ENCODE assay signal across 9 cellular contexts in the genomic region with DNA sequence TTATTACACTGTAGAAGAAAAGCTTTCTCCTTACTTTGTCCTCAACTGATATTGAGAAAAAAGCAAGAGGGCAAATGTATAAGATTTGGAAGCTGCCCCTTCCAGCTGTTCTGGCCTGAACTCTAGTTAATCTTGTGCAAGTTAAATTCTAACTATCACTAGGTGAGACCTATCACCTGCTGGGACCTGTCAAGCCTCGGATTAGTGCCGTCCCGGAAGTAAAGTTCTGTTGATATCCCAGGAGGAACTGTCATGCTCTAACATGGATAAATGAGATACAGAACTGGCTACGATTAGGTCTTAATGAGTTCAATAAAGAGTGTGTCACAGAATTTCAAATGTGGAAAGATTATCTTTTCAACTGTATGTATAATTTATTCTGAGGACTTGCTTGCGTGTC. TPM values are rescaled to one million over a fixed set of nuclear protein-coding genes. Genes with fewer than 3 reads are reported as not detected.
A peak's percentile ranks its signal among the peaks of the same experiment; 100 is the strongest.
DNase-seq lines count a peak whose midpoint lies in the region; ATAC-seq and TF ChIP-seq lines count a peak whose summit lies in the region.
"Had no signal": no experiment of that assay in that cellular context is flagged by ENCODE, and none has a peak within 500 bp of the region (broad histone marks: within the 10 kb centered on the region; RNA-seq: fewer than 3 reads in every experiment).

No MANE protein-coding gene starts in this region.

- WGBS in heart right ventricle, 2 donors, result 47 to 50% methylated on average over 5 of the region's 5 CpGs
- WGBS in mesodermal cell (ENCODE audit: insufficient coverage in 2 of 2), 2 experiments, result 75 to 81% methylated on average over 3 to 4 of the region's 5 CpGs

- H3K9me3 ChIP-seq in heart right ventricle, result no peaks in the 10 kb centered on the region
- H3K9me3 ChIP-seq in colonic mucosa, result no peaks in the 10 kb centered on the region
- no peaks in the 10 kb centered on the region for H3K9me3 ChIP-seq in mesodermal cell (ENCODE audit: control insufficient read depth, low read length)
- no peaks in the 10 kb centered on the region for H3K9me3 ChIP-seq in uterus
- H3K9me3 ChIP-seq: adrenal gland had no signal

- TF ChIP-seq CTCF in heart right ventricle (IDR thresholded peaks at IDR 0.05), result no peak
- no peak for TF ChIP-seq CTCF in colonic mucosa (IDR thresholded peaks at IDR 0.05)
- TF ChIP-seq CTCF in uterus (IDR thresholded peaks at IDR 0.05), result no peak

- no peaks in the 10 kb centered on the region for H3K36me3 ChIP-seq in heart right ventricle
- no peaks in the 10 kb centered on the region for H3K36me3 ChIP-seq in colonic mucosa
- H3K36me3 ChIP-seq in mesodermal cell (ENCODE audit: control insufficient read depth, insufficient read depth, low read length), result no peaks in the 10 kb centered on the region
- H3K36me3 ChIP-seq in uterus, result no peaks in the 10 kb centered on the region
- H3K36me3 ChIP-seq: adrenal gland had no signal

- peak overlapping the region; percentile 45 to 84 (median 66) for H3K4me3 ChIP-seq in heart right ventricle
- peak overlapping the region; percentile 84 for H3K4me3 ChIP-seq in colonic mucosa
- peak overlapping the region; percentile 88 for H3K4me3 ChIP-seq in mesodermal cell (ENCODE audit: extremely low read depth, insufficient read depth, low read length, poor library complexity, severe bottlenecking)
- H3K4me3 ChIP-seq in uterus, result peak overlapping the region; percentile 47 to 69

- DNase-seq in heart right ventricle (no peak), Right ventricle myocardium inferior (ENCODE audit: missing footprints) (no peak), colonic mucosa (no peak), uterus (no peak), NCI-H510A treated with DMSO at 0.1 percent for 48 hours (lab: John Stamatoyannopoulos, UW) (no peak), H4 (ENCODE audit: low spot score) (no peak), occipital lobe (lab: John Stamatoyannopoulos, UW) (no peak)

- H3K27ac ChIP-seq in heart right ventricle, result peak overlapping the region in 6 of 10 donors; percentile 75 to 92 (median 80)
- peak overlapping the region; percentile 80 for H3K27ac ChIP-seq in colonic mucosa
- no peak overlapping the region for H3K27ac ChIP-seq in mesodermal cell (ENCODE audit: low read depth, low read length, severe bottlenecking)
- H3K27ac ChIP-seq in uterus, result peak overlapping the region; percentile 78 to 86

- ATAC-seq in heart right ventricle, result no peak
- ATAC-seq in Right ventricle myocardium inferior, result no peak

- H3K9ac ChIP-seq in colonic mucosa (ENCODE audit: low read depth in 2 of 2, low read length in 2 of 2), result peak overlapping the region; percentile 76 to 92

- intact Hi-C loops in heart right ventricle (cut with DNase I), result loop anchor here in 1 of 10 donors (5.0 kb wide), 1 partner anchor 517 kb away; no protein-coding TSS in a partner anchor
- intact Hi-C loops in Right ventricle myocardium inferior (cut with DNase I), result loop anchor here (10.0 kb wide), 1 partner anchor 529 kb away; the partner anchor contains the start of gene CYREN
- intact Hi-C loops in colonic mucosa (cut with DNase I), result no loop called here
- intact Hi-C loops in uterus (cut with DNase I; ENCODE audit: low total_unique reads), result no loop called here

- no peak for TF ChIP-seq POLR2A in uterus (IDR thresholded peaks at IDR 0.05)

- H3K27me3 ChIP-seq in heart right ventricle (no peaks in the 10 kb centered on the region), colonic mucosa (no peaks in the 10 kb centered on the region), uterus (no peaks in the 10 kb centered on the region)
- H3K27me3 ChIP-seq: adrenal gland had no signal

- H3K4me1 ChIP-seq in heart right ventricle, result peaks cover 0 to 27% (median 17%) of the 10 kb centered on the region in 9 donors
- no peaks in the 10 kb centered on the region for H3K4me1 ChIP-seq in colonic mucosa
- peaks cover 9% of the 10 kb centered on the region for H3K4me1 ChIP-seq in mesodermal cell (ENCODE audit: control insufficient read depth, insufficient read depth, low read length, poor library complexity, severe bottlenecking)
- peaks cover 0 to 8% of the 10 kb centered on the region in 2 donors for H3K4me1 ChIP-seq in uterus

RNA-seq across cellular contexts. Expression of gene BPGM, which starts 1.2 kb away (rescaled TPM):
- total RNA-seq in heart right ventricle (10 to 100 TPM; 12.4 to 19.7 (median 14.1) TPM), Right ventricle myocardium inferior (14.0 TPM), colonic mucosa (10 to 100 TPM; 10.5 to 10.6 TPM), uterus (10 to 100 TPM; 11.0 to 57.4 (median 15.0) TPM), occipital lobe (30.3 TPM)
- 10 to 100 TPM; 15.7 to 19.7 TPM for polyA plus RNA-seq in heart right ventricle
- 27.6 TPM for polyA plus RNA-seq in mesodermal cell (2013, experiment 1 of 2)
- polyA plus RNA-seq in mesodermal cell (2013, experiment 2 of 2), result 28.5 TPM
- 16.8 and 25.4 TPM in 2 replicates for total RNA-seq in H4 (2014; rRNA removed; shearing (Covaris generic))
